In genomic region chr2:157996799-157997198, GRCh38 we compare ENCODE assay signal across 33 cellular contexts.
"Had no signal": no experiment of that assay in that cellular context is flagged by ENCODE, and none has a peak within 500 bp of the region (broad histone marks: within the 10 kb centered on the region; RNA-seq: fewer than 3 reads in every experiment).

No MANE protein-coding gene starts in this region.

- H3K27me3 ChIP-seq: adrenal gland, ascending aorta, body of pancreas, brain microvascular endothelial cell, breast epithelium, cardiac muscle cell had no signal

- ATAC-seq: activated naive CD4-positive, alpha-beta T cell treated with anti-CD3 and anti-CD28 coated beads, Interleukin-2, amount 50 U/mL, for 72 hours; activated naive CD8-positive, alpha-beta T cell treated with anti-CD3 and anti-CD28 coated beads, Interleukin-2, amount 50 U/mL, for 24 hours; activated T-cell treated with anti-CD3 and anti-CD28 coated beads, Interleukin-2, amount 50 U/mL, for 4 hours; activated T-cell treated with anti-CD3 and anti-CD28 coated beads, Interleukin-2, amount 50 U/mL, for 72 hours; activated T-helper 17 cell treated with anti-CD3 and anti-CD28 coated beads, Interleukin-2, amount 50 U/mL, for 72 hours; body of pancreas had no signal

- H3K9me3 ChIP-seq: adrenal gland, ascending aorta, body of pancreas, breast epithelium had no signal

- H3K4me1 ChIP-seq: adrenal gland, ascending aorta, body of pancreas, breast epithelium had no signal

- H3K4me3 ChIP-seq: adrenal gland, ascending aorta, body of pancreas, breast epithelium, cardiac muscle cell had no signal

- FAIRE-seq: astrocyte, bronchial epithelial cell had no signal

- H3K36me3 ChIP-seq: adrenal gland, ascending aorta, brain microvascular endothelial cell, breast epithelium, cardiac muscle cell had no signal

- DNase-seq: activated effector memory CD4-positive, alpha-beta T cell treated with anti-CD3 and anti-CD28 coated beads, Interleukin-2, amount 50 U/mL, for 16 hours; activated effector memory CD4-positive, alpha-beta T cell treated with Interleukin-2 at 50 U/mL for 16 hours; activated gamma-delta T cell; activated gamma-delta T cell treated with Interleukin-2 at 50 U/mL for 16 hours; activated naive CD4-positive, alpha-beta T cell; activated naive CD4-positive, alpha-beta T cell treated with anti-CD3 and anti-CD28 coated beads for 36 hours; activated naive CD4-positive, alpha-beta T cell treated with anti-CD3 and anti-CD28 coated beads, Interleukin-2, amount 10 ng/mL, durations not matched to agents 7 days and 5 days; activated naive CD4-positive, alpha-beta T cell treated with anti-CD3 and anti-CD28 coated beads, Interleukin-2, amount 50 U/mL, for 16 hours; activated naive CD4-positive, alpha-beta T cell treated with Interleukin-2 at 50 U/mL for 16 hours; activated naive CD8-positive, alpha-beta T cell treated with anti-CD3 and anti-CD28 coated beads for 36 hours; activated naive CD8-positive, alpha-beta T cell treated with anti-CD3 and anti-CD28 coated beads, Interleukin-2, amount 10 ng/mL, durations not matched to agents 7 days and 5 days; activated naive CD8-positive, alpha-beta T cell treated with anti-CD3 and anti-CD28 coated beads, Interleukin-2, amount 50 U/mL, for 24 hours; activated T-cell treated with anti-CD3 and anti-CD28 coated beads, Interleukin-2, amount 50 U/mL, for 24 hours; activated T-cell treated with anti-CD3 and anti-CD28 coated beads, Interleukin-2, amount 50 U/mL, for 4 hours; activated T-cell treated with anti-CD3 and anti-CD28 coated beads, Interleukin-2, amount 50 U/mL, for 48 hours; activated T-cell treated with anti-CD3 and anti-CD28 coated beads, Interleukin-2, amount 50 U/mL, for 72 hours; adrenal gland; amniotic stem cell; amygdala; anterior cingulate cortex; aorta; body of pancreas; brain microvascular endothelial cell; caudate nucleus; central memory CD4-positive, alpha-beta T cell; cerebellar nuclear complex had no signal

- H3K27ac ChIP-seq: adrenal gland, ascending aorta, body of pancreas, brain microvascular endothelial cell, breast epithelium, cardiac muscle cell had no signal
